ENCODE assay signal across 9 cellular contexts in the genomic region with DNA sequence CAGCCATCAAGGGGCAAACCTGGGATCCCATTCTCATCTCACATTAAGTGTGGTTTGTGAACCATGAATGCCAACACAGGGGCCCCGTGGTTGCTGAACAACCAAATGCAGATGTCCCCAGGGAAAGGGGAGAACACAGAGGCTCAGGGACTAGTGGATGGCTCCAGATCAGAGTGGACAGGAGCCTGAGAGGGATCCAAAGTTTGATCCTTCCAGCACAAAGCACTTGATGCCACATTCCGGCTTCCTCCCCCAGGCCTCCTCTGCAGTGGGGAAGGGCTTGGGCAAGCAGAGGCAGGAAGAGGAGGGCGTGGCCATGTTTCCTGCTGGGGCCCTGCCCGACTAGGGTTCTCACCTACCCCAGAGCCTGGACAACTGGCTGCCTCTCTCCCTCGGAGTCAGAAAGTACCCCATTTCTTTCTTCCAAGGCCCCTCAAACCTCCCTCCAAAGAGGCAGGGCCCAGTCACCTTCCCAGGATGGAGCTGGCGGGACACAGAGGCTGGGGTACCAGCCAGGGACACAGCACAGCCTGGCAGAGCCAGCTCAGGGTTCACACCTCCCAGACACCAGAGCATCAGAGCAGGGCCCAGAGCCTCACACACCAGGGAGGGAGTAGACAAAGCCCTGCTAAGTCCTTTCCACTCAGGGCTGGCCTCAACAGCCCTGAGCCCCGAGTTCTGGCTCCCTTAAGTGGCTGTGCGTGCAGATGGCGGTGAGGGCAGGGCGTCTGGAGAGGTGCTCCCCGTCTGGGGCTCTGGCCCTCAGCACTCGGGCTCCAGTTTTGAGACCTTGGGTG. TPM values are rescaled to one million over a fixed set of nuclear protein-coding genes. Genes with fewer than 3 reads are reported as not detected.
DNase-seq lines count a peak whose midpoint lies in the region; ATAC-seq and TF ChIP-seq lines count a peak whose summit lies in the region.
"Had no signal": no experiment of that assay in that cellular context is flagged by ENCODE, and none has a peak within 500 bp of the region (broad histone marks: within the 10 kb centered on the region; RNA-seq: fewer than 3 reads in every experiment).

No MANE protein-coding gene starts in this region.

- peak; percentile 41 for TF ChIP-seq POLR2A in GM15510 (IDR thresholded peaks at IDR 0.05; ENCODE audit: borderline replicate concordance, extremely low read depth, insufficient read length)

- no peak for TF ChIP-seq CTCF in glutamatergic neuron (IDR thresholded peaks at IDR 0.05; ENCODE audit: partially characterized antibody, unreplicated experiment)
- no peak for TF ChIP-seq CTCF in progenitor cell of endocrine pancreas (IDR thresholded peaks at IDR 0.05; ENCODE audit: unreplicated experiment)

- H3K27ac Mint-ChIP-seq in glutamatergic neuron (ENCODE audit: unreplicated experiment) = peak overlapping the region; percentile 79
- peak overlapping the region; percentile 85 for H3K27ac Mint-ChIP-seq in progenitor cell of endocrine pancreas

- DNase-seq in NCI-H345 (lab: John Stamatoyannopoulos, UW) (peak; percentile 65), glutamatergic neuron (no peak), progenitor cell of endocrine pancreas (ENCODE audit: low spot score, unreplicated experiment) (no peak), pons (ENCODE audit: low spot score) (no peak)
- DNase-seq in activated CD8-positive, alpha-beta memory T cell treated with anti-CD3 and anti-CD28 coated beads, Interleukin-2, amount 50 U/mL, for 4 hours = peak; percentile 66

- H3K9me3 Mint-ChIP-seq in glutamatergic neuron (ENCODE audit: unreplicated experiment) (peaks cover 20% of the 10 kb centered on the region), progenitor cell of endocrine pancreas (ENCODE audit: low read depth) (no peaks in the 10 kb centered on the region)

- no peak for ATAC-seq in GM19328 (IDR thresholded peaks at IDR 0.05; ENCODE audit: unreplicated experiment)
- no peak for ATAC-seq in GM21390 (IDR thresholded peaks at IDR 0.05; ENCODE audit: unreplicated experiment)

- peaks cover 38% of the 10 kb centered on the region for H3K4me1 Mint-ChIP-seq in glutamatergic neuron (ENCODE audit: low read depth, unreplicated experiment)
- peaks cover 17% of the 10 kb centered on the region for H3K4me1 Mint-ChIP-seq in progenitor cell of endocrine pancreas (ENCODE audit: low read depth)

- peak overlapping the region; percentile 91 for H3K4me3 Mint-ChIP-seq in glutamatergic neuron (ENCODE audit: unreplicated experiment)
- H3K4me3 Mint-ChIP-seq in progenitor cell of endocrine pancreas (ENCODE audit: low read depth) = peak overlapping the region; percentile 73

- peaks cover 23% of the 10 kb centered on the region for H3K27me3 Mint-ChIP-seq in glutamatergic neuron (ENCODE audit: unreplicated experiment)
- H3K27me3 Mint-ChIP-seq in progenitor cell of endocrine pancreas = peaks cover 5% of the 10 kb centered on the region

- H3K36me3 Mint-ChIP-seq in glutamatergic neuron (ENCODE audit: unreplicated experiment) (no peaks in the 10 kb centered on the region), progenitor cell of endocrine pancreas (ENCODE audit: insufficient read depth) (no peaks in the 10 kb centered on the region)

RNA-seq across cellular contexts. Expression of gene RNF44, which starts 4.3 kb away (rescaled TPM):
- total RNA-seq in glutamatergic neuron (ENCODE audit: unreplicated experiment) = 322 TPM
- 153 and 156 TPM in 2 replicates for total RNA-seq in progenitor cell of endocrine pancreas

RNA-seq across cellular contexts. Expression of gene CDHR2, which starts 7.6 kb away (rescaled TPM):
- total RNA-seq in glutamatergic neuron (ENCODE audit: unreplicated experiment) (0.29 TPM), progenitor cell of endocrine pancreas (1.5 and 1.6 TPM in 2 replicates)
- total RNA-seq: renal cortical epithelial cell had no signal

Comparison
In these comparisons a context has a peak if more than half of its experiments do, and no peak if none do; other contexts are left out.
1. DNase-seq: peak in NCI-H345 (single experiment) and activated CD8-positive, alpha-beta memory T cell treated with anti-CD3 and anti-CD28 coated beads, Interleukin-2, amount 50 U/mL, for 4 hours (single experiment); none in glutamatergic neuron (single experiment), progenitor cell of endocrine pancreas (single experiment) and pons (single experiment).